In genomic region chr4:39698424-39699009, GRCh38 we compare ENCODE assay signal across 8 cellular contexts. TPM values are rescaled to one million over a fixed set of nuclear protein-coding genes. Genes with fewer than 3 reads are reported as not detected.
DNase-seq lines count a peak whose midpoint lies in the region; ATAC-seq and TF ChIP-seq lines count a peak whose summit lies in the region.

No MANE protein-coding gene starts in this region.

- peaks cover 0 to 4% (median 0%) of the 10 kb centered on the region in 3 donors for H3K36me3 Mint-ChIP-seq in immature natural killer cell

- H3K36me3 ChIP-seq in spleen: peaks cover 0 to 20% (median 3%) of the 10 kb centered on the region in 6 donors

- H3K27me3 ChIP-seq in spleen (replicated peaks in 1 of 7): no peaks in the 10 kb centered on the region

- intact Hi-C loops in spleen (cut with DNase I; ENCODE audit: low total_unique reads): loop anchor here (5.0 kb wide), 1 partner anchor 279 kb away; the partner anchor contains the start of gene PDS5A

- H3K27ac ChIP-seq in spleen: peak overlapping the region; percentile 85 to 99 (median 94)

- TF ChIP-seq CTCF in spleen (IDR thresholded peaks at IDR 0.05 in 8 of 11, conservative IDR thresholded peaks at IDR 0.05 in 3 of 11): no peak

- peak overlapping the region; percentile 99 to 100 (median 99) for H3K4me3 Mint-ChIP-seq in immature natural killer cell

- H3K4me3 ChIP-seq in spleen: peak overlapping the region; percentile 80 to 92 (median 84)

- no peaks in the 10 kb centered on the region for H3K9me3 ChIP-seq in spleen

- peaks cover 0 to 2% (median 0%) of the 10 kb centered on the region in 6 donors for H3K9me3 Mint-ChIP-seq in immature natural killer cell

- ATAC-seq in GM18868 (IDR thresholded peaks at IDR 0.05; ENCODE audit: unreplicated experiment): peak; percentile 19
- ATAC-seq in HG03175 (IDR thresholded peaks at IDR 0.05; ENCODE audit: unreplicated experiment): peak; percentile 26

- H3K4me1 ChIP-seq in spleen: peaks cover 27 to 71% (median 50%) of the 10 kb centered on the region in 6 donors

- peak overlapping the region; percentile 95 to 99 (median 98) for H3K27ac Mint-ChIP-seq in immature natural killer cell

- DNase-seq in AG08396 (ENCODE audit: low spot score) (peak; percentile 36), RPMI7951 (ENCODE audit: low read depth) (peak; percentile 31), brain pericyte (ENCODE audit: low read depth, low spot score) (peak; percentile 27), immature natural killer cell (no peak), spleen (peak; percentile 90), SKM-1 (lab: John Stamatoyannopoulos, UW; ENCODE audit: unreplicated experiment) (no peak)

- WGBS in spleen, 5 donors: 0 to 1% (median 0%) methylated on average over 15 to 21 of the region's 21 CpGs

- TF ChIP-seq POLR2A in spleen (IDR thresholded peaks at IDR 0.05): no peak

- H3K27me3 Mint-ChIP-seq in immature natural killer cell (ENCODE audit: low read depth in 3 of 3): peaks cover 12 to 17% (median 16%) of the 10 kb centered on the region in 3 donors

- H3K4me1 Mint-ChIP-seq in immature natural killer cell: peaks cover 45 to 60% of the 10 kb centered on the region in 2 donors

RNA-seq across cellular contexts. Expression of gene UBE2K, which starts 0.6 kb away (rescaled TPM):
- 13.4 and 23.4 TPM in 2 replicates for total RNA-seq in RPMI7951 (2014; rRNA removed; shearing (Covaris generic))
- polyA plus RNA-seq in immature natural killer cell (10 to 100 TPM; 47.9 to 82.4 (median 67.8) TPM), spleen (10 to 100 TPM; 26.5 to 27.4 (median 26.9) TPM)
- 10 to 100 TPM; 22.7 to 48.8 (median 40.1) TPM for total RNA-seq in spleen

RNA-seq across cellular contexts. Expression of gene SMIM14, which starts 59.9 kb away (rescaled TPM):
- total RNA-seq in RPMI7951 (2014; rRNA removed; shearing (Covaris generic)): 38.3 and 46.3 TPM in 2 replicates
- polyA plus RNA-seq in immature natural killer cell (100 to 1,000 TPM in 2 of 3 donors, 10 to 100 TPM in 1; 84.0 to 150 (median 111) TPM), spleen (100 to 1,000 TPM in 2 of 3 donors, 10 to 100 TPM in 1; 96.5 to 111 (median 108) TPM)
- total RNA-seq in spleen: 10 to 100 TPM; 33.4 to 77.5 (median 55.3) TPM

Comparison
In these comparisons a context has a peak if more than half of its experiments do, and no peak if none do; other contexts are left out.
1. DNase-seq: peak in AG08396 (single experiment), RPMI7951 (single experiment), brain pericyte (single experiment) and spleen (single experiment); none in immature natural killer cell (0 of 3) and SKM-1 (single experiment).